Comparison of ENCODE assay signal across 1 cellular context in the genomic region with DNA sequence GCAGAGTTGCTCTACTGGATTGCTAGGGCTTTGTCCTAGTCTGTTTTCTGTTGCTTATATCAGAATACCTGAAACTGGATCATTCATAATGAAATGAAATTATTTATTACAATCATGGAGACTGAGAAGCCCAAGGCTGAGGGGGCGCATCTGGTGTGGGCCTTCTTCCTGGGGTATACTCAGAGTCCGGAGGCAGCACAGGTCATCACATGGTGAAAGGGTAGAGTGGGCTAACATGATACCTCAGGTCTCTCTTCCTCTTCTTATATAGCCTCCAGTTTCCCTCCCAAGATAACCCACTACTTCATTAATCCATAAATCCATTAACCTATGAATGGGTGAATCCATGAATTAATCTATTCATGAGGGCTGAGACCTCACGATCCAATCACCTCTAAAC.
TF ChIP-seq lines count a peak whose summit lies in the region.

No MANE protein-coding gene starts in this region.

TF ChIP-seq in K562, 482 proteins besides CTCF, POLR2A, EP300 and RAD21 (continued from another document):
- TF ChIP-seq GTF2A2 (tag; IDR thresholded peaks at IDR 0.05) (no peak), BRD4 (IDR thresholded peaks at IDR 0.05) (0 out of 2 replicates have a peak, but pooled peaks have one; percentile 48), PRPF4 (IDR thresholded peaks at IDR 0.05; ENCODE audit: insufficient read depth, low read depth, low read length, poor library complexity, severe bottlenecking) (no peak), FOXM1 (IDR thresholded peaks at IDR 0.05; ENCODE audit: low read depth) (no peak), FOXM1 (CRISPR knock-in tag; IDR thresholded peaks at IDR 0.05; ENCODE audit: low read depth) (no peak), NCOA2 (IDR thresholded peaks at IDR 0.05; ENCODE audit: partially characterized antibody in 2 of 2) (no peak), ZKSCAN8 (CRISPR knock-in tag; IDR thresholded peaks at IDR 0.05) (no peak), ZNF133 (CRISPR knock-in tag; IDR thresholded peaks at IDR 0.05) (no peak), HOXB6 (CRISPR knock-in tag; IDR thresholded peaks at IDR 0.05; ENCODE audit: borderline replicate concordance) (no peak), TAF1 (IDR thresholded peaks at IDR 0.05; ENCODE audit: control insufficient read depth, extremely low read depth, insufficient read depth, low read length, severe bottlenecking) (peak; percentile 23)
- TF ChIP-seq, protein P1, sequence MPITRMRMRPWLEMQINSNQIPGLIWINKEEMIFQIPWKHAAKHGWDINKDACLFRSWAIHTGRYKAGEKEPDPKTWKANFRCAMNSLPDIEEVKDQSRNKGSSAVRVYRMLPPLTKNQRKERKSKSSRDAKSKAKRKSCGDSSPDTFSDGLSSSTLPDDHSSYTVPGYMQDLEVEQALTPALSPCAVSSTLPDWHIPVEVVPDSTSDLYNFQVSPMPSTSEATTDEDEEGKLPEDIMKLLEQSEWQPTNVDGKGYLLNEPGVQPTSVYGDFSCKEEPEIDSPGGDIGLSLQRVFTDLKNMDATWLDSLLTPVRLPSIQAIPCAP (CRISPR knock-in tag; IDR thresholded peaks at IDR 0.05; ENCODE audit: borderline replicate concordance): no peak
- TF ChIP-seq, protein P2, sequence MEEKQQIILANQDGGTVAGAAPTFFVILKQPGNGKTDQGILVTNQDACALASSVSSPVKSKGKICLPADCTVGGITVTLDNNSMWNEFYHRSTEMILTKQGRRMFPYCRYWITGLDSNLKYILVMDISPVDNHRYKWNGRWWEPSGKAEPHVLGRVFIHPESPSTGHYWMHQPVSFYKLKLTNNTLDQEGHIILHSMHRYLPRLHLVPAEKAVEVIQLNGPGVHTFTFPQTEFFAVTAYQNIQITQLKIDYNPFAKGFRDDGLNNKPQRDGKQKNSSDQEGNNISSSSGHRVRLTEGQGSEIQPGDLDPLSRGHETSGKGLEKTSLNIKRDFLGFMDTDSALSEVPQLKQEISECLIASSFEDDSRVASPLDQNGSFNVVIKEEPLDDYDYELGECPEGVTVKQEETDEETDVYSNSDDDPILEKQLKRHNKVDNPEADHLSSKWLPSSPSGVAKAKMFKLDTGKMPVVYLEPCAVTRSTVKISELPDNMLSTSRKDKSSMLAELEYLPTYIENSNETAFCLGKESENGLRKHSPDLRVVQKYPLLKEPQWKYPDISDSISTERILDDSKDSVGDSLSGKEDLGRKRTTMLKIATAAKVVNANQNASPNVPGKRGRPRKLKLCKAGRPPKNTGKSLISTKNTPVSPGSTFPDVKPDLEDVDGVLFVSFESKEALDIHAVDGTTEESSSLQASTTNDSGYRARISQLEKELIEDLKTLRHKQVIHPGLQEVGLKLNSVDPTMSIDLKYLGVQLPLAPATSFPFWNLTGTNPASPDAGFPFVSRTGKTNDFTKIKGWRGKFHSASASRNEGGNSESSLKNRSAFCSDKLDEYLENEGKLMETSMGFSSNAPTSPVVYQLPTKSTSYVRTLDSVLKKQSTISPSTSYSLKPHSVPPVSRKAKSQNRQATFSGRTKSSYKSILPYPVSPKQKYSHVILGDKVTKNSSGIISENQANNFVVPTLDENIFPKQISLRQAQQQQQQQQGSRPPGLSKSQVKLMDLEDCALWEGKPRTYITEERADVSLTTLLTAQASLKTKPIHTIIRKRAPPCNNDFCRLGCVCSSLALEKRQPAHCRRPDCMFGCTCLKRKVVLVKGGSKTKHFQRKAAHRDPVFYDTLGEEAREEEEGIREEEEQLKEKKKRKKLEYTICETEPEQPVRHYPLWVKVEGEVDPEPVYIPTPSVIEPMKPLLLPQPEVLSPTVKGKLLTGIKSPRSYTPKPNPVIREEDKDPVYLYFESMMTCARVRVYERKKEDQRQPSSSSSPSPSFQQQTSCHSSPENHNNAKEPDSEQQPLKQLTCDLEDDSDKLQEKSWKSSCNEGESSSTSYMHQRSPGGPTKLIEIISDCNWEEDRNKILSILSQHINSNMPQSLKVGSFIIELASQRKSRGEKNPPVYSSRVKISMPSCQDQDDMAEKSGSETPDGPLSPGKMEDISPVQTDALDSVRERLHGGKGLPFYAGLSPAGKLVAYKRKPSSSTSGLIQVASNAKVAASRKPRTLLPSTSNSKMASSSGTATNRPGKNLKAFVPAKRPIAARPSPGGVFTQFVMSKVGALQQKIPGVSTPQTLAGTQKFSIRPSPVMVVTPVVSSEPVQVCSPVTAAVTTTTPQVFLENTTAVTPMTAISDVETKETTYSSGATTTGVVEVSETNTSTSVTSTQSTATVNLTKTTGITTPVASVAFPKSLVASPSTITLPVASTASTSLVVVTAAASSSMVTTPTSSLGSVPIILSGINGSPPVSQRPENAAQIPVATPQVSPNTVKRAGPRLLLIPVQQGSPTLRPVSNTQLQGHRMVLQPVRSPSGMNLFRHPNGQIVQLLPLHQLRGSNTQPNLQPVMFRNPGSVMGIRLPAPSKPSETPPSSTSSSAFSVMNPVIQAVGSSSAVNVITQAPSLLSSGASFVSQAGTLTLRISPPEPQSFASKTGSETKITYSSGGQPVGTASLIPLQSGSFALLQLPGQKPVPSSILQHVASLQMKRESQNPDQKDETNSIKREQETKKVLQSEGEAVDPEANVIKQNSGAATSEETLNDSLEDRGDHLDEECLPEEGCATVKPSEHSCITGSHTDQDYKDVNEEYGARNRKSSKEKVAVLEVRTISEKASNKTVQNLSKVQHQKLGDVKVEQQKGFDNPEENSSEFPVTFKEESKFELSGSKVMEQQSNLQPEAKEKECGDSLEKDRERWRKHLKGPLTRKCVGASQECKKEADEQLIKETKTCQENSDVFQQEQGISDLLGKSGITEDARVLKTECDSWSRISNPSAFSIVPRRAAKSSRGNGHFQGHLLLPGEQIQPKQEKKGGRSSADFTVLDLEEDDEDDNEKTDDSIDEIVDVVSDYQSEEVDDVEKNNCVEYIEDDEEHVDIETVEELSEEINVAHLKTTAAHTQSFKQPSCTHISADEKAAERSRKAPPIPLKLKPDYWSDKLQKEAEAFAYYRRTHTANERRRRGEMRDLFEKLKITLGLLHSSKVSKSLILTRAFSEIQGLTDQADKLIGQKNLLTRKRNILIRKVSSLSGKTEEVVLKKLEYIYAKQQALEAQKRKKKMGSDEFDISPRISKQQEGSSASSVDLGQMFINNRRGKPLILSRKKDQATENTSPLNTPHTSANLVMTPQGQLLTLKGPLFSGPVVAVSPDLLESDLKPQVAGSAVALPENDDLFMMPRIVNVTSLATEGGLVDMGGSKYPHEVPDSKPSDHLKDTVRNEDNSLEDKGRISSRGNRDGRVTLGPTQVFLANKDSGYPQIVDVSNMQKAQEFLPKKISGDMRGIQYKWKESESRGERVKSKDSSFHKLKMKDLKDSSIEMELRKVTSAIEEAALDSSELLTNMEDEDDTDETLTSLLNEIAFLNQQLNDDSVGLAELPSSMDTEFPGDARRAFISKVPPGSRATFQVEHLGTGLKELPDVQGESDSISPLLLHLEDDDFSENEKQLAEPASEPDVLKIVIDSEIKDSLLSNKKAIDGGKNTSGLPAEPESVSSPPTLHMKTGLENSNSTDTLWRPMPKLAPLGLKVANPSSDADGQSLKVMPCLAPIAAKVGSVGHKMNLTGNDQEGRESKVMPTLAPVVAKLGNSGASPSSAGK (IDR thresholded peaks at IDR 0.05): peak; percentile 25; the same call in 1 of the 2 replicates
- TF ChIP-seq, protein P3, sequence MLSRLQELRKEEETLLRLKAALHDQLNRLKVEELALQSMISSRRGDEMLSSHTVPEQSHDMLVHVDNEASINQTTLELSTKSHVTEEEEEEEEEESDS (CRISPR knock-in tag; IDR thresholded peaks at IDR 0.05): no peak
- TF ChIP-seq, protein P4, sequence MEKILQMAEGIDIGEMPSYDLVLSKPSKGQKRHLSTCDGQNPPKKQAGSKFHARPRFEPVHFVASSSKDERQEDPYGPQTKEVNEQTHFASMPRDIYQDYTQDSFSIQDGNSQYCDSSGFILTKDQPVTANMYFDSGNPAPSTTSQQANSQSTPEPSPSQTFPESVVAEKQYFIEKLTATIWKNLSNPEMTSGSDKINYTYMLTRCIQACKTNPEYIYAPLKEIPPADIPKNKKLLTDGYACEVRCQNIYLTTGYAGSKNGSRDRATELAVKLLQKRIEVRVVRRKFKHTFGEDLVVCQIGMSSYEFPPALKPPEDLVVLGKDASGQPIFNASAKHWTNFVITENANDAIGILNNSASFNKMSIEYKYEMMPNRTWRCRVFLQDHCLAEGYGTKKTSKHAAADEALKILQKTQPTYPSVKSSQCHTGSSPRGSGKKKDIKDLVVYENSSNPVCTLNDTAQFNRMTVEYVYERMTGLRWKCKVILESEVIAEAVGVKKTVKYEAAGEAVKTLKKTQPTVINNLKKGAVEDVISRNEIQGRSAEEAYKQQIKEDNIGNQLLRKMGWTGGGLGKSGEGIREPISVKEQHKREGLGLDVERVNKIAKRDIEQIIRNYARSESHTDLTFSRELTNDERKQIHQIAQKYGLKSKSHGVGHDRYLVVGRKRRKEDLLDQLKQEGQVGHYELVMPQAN (IDR thresholded peaks at IDR 0.05; ENCODE audit: borderline replicate concordance): no peak
